1 cellular context compared by ENCODE assay signal in the genomic region with DNA sequence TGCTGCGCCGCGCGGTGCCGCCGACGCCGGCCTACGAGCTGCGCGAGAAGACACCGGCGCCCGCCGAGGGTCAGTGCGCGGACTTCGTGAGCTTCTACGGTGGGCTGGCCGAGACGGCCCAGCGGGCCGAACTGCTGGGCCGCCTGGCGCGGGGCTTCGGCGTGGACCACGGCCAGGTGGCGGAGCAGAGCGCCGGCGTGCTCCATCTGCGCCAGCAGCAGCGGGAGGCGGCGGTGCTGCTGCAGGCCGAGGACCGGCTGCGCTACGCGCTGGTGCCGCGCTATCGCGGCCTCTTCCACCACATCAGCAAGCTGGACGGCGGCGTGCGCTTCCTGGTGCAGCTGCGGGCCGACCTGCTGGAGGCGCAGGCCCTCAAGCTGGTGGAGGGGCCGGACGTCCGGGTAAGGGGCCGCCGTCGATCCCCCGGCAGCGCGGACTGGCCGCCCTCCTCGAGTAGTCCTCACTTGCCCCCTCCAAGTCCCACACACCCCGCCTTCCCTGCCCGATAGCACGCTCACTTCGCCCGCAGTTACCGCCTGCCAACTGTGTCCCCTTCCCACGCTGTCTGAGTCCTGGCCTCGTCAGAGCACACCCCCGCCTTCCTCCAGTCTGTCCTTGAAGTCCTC.
TF ChIP-seq lines count a peak whose summit lies in the region.

No MANE protein-coding gene starts in this region.

TF ChIP-seq in K562, 482 proteins besides CTCF, POLR2A, EP300 and RAD21 (continued from another document and continues in another):
- TF ChIP-seq, protein P1, sequence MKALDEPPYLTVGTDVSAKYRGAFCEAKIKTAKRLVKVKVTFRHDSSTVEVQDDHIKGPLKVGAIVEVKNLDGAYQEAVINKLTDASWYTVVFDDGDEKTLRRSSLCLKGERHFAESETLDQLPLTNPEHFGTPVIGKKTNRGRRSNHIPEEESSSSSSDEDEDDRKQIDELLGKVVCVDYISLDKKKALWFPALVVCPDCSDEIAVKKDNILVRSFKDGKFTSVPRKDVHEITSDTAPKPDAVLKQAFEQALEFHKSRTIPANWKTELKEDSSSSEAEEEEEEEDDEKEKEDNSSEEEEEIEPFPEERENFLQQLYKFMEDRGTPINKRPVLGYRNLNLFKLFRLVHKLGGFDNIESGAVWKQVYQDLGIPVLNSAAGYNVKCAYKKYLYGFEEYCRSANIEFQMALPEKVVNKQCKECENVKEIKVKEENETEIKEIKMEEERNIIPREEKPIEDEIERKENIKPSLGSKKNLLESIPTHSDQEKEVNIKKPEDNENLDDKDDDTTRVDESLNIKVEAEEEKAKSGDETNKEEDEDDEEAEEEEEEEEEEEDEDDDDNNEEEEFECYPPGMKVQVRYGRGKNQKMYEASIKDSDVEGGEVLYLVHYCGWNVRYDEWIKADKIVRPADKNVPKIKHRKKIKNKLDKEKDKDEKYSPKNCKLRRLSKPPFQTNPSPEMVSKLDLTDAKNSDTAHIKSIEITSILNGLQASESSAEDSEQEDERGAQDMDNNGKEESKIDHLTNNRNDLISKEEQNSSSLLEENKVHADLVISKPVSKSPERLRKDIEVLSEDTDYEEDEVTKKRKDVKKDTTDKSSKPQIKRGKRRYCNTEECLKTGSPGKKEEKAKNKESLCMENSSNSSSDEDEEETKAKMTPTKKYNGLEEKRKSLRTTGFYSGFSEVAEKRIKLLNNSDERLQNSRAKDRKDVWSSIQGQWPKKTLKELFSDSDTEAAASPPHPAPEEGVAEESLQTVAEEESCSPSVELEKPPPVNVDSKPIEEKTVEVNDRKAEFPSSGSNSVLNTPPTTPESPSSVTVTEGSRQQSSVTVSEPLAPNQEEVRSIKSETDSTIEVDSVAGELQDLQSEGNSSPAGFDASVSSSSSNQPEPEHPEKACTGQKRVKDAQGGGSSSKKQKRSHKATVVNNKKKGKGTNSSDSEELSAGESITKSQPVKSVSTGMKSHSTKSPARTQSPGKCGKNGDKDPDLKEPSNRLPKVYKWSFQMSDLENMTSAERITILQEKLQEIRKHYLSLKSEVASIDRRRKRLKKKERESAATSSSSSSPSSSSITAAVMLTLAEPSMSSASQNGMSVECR (CRISPR knock-in tag; IDR thresholded peaks at IDR 0.05), result peak; percentile 61; the same call in 1 of the 2 replicates
- TF ChIP-seq ZNF785 (CRISPR knock-in tag; IDR thresholded peaks at IDR 0.05) (no peak), EGR1 (conservative IDR thresholded peaks at IDR 0.05) (peak; percentile 64), LARP7 (IDR thresholded peaks at IDR 0.05) (no peak), RUNX1 (IDR thresholded peaks at IDR 0.05; ENCODE audit: low read depth) (no peak), KDM2B (CRISPR knock-in tag; IDR thresholded peaks at IDR 0.05) (0 out of 2 replicates have a peak, but pooled peaks have one; percentile 16), STAT5A (IDR thresholded peaks at IDR 0.05; ENCODE audit: borderline replicate concordance, low read length) (no peak), ZFP30 (CRISPR knock-in tag; IDR thresholded peaks at IDR 0.05; ENCODE audit: borderline replicate concordance) (no peak), CHD2 (IDR thresholded peaks at IDR 0.05; ENCODE audit: low read depth, low read length) (peak; percentile 7; the same call in 1 of the 2 replicates), ZNF707 (CRISPR knock-in tag; conservative IDR thresholded peaks at IDR 0.05) (no peak), ZEB2 (IDR thresholded peaks at IDR 0.05) (no peak), NCOA2 (IDR thresholded peaks at IDR 0.05; ENCODE audit: partially characterized antibody in 2 of 2) (no peak), HMG20B (CRISPR knock-in tag; IDR thresholded peaks at IDR 0.05) (no peak), FOXJ3 (CRISPR knock-in tag; IDR thresholded peaks at IDR 0.05) (no peak), CTBP1 (IDR thresholded peaks at IDR 0.05; ENCODE audit: borderline replicate concordance) (peak; percentile 96), ZC3H11A (IDR thresholded peaks at IDR 0.05; ENCODE audit: low read depth, low read length) (no peak), SPI1 (IDR thresholded peaks at IDR 0.05; ENCODE audit: borderline replicate concordance, low read depth, low read length) (no peak), CC2D1A (IDR thresholded peaks at IDR 0.05) (no peak), ILF3 (IDR thresholded peaks at IDR 0.05; ENCODE audit: borderline replicate concordance) (0 out of 2 replicates have a peak, but pooled peaks have one; percentile 45), E2F3 (CRISPR knock-in tag; IDR thresholded peaks at IDR 0.05) (no peak), HSF4 (CRISPR knock-in tag; IDR thresholded peaks at IDR 0.05; ENCODE audit: borderline replicate concordance) (no peak), HCFC1 (IDR thresholded peaks at IDR 0.05; ENCODE audit: low read depth, low read length) (no peak)
- TF ChIP-seq, protein P2, sequence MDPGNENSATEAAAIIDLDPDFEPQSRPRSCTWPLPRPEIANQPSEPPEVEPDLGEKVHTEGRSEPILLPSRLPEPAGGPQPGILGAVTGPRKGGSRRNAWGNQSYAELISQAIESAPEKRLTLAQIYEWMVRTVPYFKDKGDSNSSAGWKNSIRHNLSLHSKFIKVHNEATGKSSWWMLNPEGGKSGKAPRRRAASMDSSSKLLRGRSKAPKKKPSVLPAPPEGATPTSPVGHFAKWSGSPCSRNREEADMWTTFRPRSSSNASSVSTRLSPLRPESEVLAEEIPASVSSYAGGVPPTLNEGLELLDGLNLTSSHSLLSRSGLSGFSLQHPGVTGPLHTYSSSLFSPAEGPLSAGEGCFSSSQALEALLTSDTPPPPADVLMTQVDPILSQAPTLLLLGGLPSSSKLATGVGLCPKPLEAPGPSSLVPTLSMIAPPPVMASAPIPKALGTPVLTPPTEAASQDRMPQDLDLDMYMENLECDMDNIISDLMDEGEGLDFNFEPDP (CRISPR knock-in tag; IDR thresholded peaks at IDR 0.05), result no peak
- TF ChIP-seq, protein P3, sequence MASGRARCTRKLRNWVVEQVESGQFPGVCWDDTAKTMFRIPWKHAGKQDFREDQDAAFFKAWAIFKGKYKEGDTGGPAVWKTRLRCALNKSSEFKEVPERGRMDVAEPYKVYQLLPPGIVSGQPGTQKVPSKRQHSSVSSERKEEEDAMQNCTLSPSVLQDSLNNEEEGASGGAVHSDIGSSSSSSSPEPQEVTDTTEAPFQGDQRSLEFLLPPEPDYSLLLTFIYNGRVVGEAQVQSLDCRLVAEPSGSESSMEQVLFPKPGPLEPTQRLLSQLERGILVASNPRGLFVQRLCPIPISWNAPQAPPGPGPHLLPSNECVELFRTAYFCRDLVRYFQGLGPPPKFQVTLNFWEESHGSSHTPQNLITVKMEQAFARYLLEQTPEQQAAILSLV (tag; IDR thresholded peaks at IDR 0.05), result no peak
- TF ChIP-seq, protein P4, sequence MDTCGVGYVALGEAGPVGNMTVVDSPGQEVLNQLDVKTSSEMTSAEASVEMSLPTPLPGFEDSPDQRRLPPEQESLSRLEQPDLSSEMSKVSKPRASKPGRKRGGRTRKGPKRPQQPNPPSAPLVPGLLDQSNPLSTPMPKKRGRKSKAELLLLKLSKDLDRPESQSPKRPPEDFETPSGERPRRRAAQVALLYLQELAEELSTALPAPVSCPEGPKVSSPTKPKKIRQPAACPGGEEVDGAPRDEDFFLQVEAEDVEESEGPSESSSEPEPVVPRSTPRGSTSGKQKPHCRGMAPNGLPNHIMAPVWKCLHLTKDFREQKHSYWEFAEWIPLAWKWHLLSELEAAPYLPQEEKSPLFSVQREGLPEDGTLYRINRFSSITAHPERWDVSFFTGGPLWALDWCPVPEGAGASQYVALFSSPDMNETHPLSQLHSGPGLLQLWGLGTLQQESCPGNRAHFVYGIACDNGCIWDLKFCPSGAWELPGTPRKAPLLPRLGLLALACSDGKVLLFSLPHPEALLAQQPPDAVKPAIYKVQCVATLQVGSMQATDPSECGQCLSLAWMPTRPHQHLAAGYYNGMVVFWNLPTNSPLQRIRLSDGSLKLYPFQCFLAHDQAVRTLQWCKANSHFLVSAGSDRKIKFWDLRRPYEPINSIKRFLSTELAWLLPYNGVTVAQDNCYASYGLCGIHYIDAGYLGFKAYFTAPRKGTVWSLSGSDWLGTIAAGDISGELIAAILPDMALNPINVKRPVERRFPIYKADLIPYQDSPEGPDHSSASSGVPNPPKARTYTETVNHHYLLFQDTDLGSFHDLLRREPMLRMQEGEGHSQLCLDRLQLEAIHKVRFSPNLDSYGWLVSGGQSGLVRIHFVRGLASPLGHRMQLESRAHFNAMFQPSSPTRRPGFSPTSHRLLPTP (IDR thresholded peaks at IDR 0.05; ENCODE audit: borderline replicate concordance, extremely low read depth, insufficient read length), result no peak
- TF ChIP-seq, protein P5, sequence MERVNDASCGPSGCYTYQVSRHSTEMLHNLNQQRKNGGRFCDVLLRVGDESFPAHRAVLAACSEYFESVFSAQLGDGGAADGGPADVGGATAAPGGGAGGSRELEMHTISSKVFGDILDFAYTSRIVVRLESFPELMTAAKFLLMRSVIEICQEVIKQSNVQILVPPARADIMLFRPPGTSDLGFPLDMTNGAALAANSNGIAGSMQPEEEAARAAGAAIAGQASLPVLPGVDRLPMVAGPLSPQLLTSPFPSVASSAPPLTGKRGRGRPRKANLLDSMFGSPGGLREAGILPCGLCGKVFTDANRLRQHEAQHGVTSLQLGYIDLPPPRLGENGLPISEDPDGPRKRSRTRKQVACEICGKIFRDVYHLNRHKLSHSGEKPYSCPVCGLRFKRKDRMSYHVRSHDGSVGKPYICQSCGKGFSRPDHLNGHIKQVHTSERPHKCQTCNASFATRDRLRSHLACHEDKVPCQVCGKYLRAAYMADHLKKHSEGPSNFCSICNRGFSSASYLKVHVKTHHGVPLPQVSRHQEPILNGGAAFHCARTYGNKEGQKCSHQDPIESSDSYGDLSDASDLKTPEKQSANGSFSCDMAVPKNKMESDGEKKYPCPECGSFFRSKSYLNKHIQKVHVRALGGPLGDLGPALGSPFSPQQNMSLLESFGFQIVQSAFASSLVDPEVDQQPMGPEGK (CRISPR knock-in tag; IDR thresholded peaks at IDR 0.05; ENCODE audit: borderline replicate concordance), result no peak
- TF ChIP-seq, protein P6, sequence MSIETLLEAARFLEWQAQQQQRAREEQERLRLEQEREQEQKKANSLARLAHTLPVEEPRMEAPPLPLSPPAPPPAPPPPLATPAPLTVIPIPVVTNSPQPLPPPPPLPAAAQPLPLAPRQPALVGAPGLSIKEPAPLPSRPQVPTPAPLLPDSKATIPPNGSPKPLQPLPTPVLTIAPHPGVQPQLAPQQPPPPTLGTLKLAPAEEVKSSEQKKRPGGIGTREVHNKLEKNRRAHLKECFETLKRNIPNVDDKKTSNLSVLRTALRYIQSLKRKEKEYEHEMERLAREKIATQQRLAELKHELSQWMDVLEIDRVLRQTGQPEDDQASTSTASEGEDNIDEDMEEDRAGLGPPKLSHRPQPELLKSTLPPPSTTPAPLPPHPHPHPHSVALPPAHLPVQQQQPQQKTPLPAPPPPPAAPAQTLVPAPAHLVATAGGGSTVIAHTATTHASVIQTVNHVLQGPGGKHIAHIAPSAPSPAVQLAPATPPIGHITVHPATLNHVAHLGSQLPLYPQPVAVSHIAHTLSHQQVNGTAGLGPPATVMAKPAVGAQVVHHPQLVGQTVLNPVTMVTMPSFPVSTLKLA (conservative IDR thresholded peaks at IDR 0.05), result peak in 1 of 2 experiments; percentile 36; a peak in 1 of 4 replicates
- TF ChIP-seq, protein P7, sequence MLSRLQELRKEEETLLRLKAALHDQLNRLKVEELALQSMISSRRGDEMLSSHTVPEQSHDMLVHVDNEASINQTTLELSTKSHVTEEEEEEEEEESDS (CRISPR knock-in tag; IDR thresholded peaks at IDR 0.05), result no peak
- TF ChIP-seq, protein P8, sequence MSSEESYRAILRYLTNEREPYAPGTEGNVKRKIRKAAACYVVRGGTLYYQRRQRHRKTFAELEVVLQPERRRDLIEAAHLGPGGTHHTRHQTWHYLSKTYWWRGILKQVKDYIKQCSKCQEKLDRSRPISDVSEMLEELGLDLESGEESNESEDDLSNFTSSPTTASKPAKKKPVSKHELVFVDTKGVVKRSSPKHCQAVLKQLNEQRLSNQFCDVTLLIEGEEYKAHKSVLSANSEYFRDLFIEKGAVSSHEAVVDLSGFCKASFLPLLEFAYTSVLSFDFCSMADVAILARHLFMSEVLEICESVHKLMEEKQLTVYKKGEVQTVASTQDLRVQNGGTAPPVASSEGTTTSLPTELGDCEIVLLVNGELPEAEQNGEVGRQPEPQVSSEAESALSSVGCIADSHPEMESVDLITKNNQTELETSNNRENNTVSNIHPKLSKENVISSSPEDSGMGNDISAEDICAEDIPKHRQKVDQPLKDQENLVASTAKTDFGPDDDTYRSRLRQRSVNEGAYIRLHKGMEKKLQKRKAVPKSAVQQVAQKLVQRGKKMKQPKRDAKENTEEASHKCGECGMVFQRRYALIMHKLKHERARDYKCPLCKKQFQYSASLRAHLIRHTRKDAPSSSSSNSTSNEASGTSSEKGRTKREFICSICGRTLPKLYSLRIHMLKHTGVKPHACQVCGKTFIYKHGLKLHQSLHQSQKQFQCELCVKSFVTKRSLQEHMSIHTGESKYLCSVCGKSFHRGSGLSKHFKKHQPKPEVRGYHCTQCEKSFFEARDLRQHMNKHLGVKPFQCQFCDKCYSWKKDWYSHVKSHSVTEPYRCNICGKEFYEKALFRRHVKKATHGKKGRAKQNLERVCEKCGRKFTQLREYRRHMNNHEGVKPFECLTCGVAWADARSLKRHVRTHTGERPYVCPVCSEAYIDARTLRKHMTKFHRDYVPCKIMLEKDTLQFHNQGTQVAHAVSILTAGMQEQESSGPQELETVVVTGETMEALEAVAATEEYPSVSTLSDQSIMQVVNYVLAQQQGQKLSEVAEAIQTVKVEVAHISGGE (CRISPR knock-in tag; IDR thresholded peaks at IDR 0.05), result peak in 1 of 3 experiments; percentile 66; a peak in 1 of 6 replicates
- TF ChIP-seq, protein P9, sequence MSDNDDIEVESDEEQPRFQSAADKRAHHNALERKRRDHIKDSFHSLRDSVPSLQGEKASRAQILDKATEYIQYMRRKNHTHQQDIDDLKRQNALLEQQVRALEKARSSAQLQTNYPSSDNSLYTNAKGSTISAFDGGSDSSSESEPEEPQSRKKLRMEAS (CRISPR knock-in tag; IDR thresholded peaks at IDR 0.05), result peak; percentile 63
- TF ChIP-seq, protein P10, sequence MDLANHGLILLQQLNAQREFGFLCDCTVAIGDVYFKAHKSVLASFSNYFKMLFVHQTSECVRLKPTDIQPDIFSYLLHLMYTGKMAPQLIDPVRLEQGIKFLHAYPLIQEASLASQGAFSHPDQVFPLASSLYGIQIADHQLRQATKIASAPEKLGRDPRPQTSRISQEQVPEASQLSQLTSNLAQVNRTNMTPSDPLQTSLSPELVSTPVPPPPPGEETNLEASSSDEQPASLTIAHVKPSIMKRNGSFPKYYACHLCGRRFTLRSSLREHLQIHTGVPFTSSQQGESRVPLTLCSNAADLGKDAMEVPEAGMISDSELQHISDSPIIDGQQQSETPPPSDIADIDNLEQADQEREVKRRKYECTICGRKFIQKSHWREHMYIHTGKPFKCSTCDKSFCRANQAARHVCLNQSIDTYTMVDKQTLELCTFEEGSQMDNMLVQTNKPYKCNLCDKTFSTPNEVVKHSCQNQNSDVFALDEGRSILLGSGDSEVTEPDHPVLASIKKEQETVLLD (IDR thresholded peaks at IDR 0.05), result no peak
